In genomic region chr9:117704597-117704996, GRCh38 we compare ENCODE assay signal across 8 cellular contexts. TPM values are rescaled to one million over a fixed set of nuclear protein-coding genes. Genes with fewer than 3 reads are reported as not detected.
DNase-seq lines count a peak whose midpoint lies in the region; ATAC-seq and TF ChIP-seq lines count a peak whose summit lies in the region.

No MANE protein-coding gene starts in this region.

- peak overlapping the region; percentile 27 to 95 (median 82) for H3K27ac ChIP-seq in dorsolateral prefrontal cortex

- no peaks in the 10 kb centered on the region for H3K9me3 Mint-ChIP-seq in neural crest cell
- peaks cover 6 to 17% of the 10 kb centered on the region in 2 donors for H3K9me3 Mint-ChIP-seq in activated naive CD4-positive, alpha-beta T cell treated with anti-CD3 and anti-CD28 coated beads, Interleukin-2, amount 50 U/mL, for 72 hours

- TF ChIP-seq CTCF in BJ (IDR thresholded peaks at IDR 0.05; ENCODE audit: insufficient read depth, low read depth, low read length) (no peak), dorsolateral prefrontal cortex (IDR thresholded peaks at IDR 0.05 in 54 of 56, conservative IDR thresholded peaks at IDR 0.05 in 2 of 56; ENCODE audit: low read depth in 1 of 56, partially characterized antibody in 56 of 56) (no peak), neural crest cell (conservative IDR thresholded peaks at IDR 0.05) (no peak)

- H3K27me3 Mint-ChIP-seq in neural crest cell (ENCODE audit: low read depth), result no peaks in the 10 kb centered on the region

- CTCF ChIA-PET in BJ (lab: Yijun Ruan, JAX), result no interaction called here

- no peak for DNase-seq in BJ (ENCODE audit: low read depth)
- no peak for DNase-seq in dorsolateral prefrontal cortex
- no peak for DNase-seq in neural crest cell (ENCODE audit: low read depth, low spot score)
- DNase-seq in NCI-H1930 (lab: John Stamatoyannopoulos, UW), result no peak
- DNase-seq in stimulated activated CD4-positive, alpha-beta T cell treated with anti-CD3 and anti-CD28 coated beads, Interleukin-1b, Interleukin-23, amount 100 ng/mL, for 48 hours, result no peak
- no peak for DNase-seq in activated naive CD4-positive, alpha-beta T cell treated with anti-CD3 and anti-CD28 coated beads, Interleukin-2, amount 50 U/mL, for 72 hours (ENCODE audit: low spot score in 2 of 2)

- H3K36me3 Mint-ChIP-seq in neural crest cell (ENCODE audit: low read depth), result no peaks in the 10 kb centered on the region
- no peaks in the 10 kb centered on the region for H3K36me3 Mint-ChIP-seq in activated naive CD4-positive, alpha-beta T cell treated with anti-CD3 and anti-CD28 coated beads, Interleukin-2, amount 50 U/mL, for 72 hours

- intact Hi-C loops in dorsolateral prefrontal cortex (cut with DNase I), result no loop called here

- ATAC-seq in HG03432 (IDR thresholded peaks at IDR 0.05; ENCODE audit: unreplicated experiment) (peak; percentile 13), HG02623 (IDR thresholded peaks at IDR 0.05; ENCODE audit: unreplicated experiment) (no peak)
- no peak for ATAC-seq in activated naive CD4-positive, alpha-beta T cell treated with anti-CD3 and anti-CD28 coated beads, Interleukin-2, amount 50 U/mL, for 72 hours

- peak overlapping the region; percentile 50 for H3K4me3 Mint-ChIP-seq in neural crest cell

- H3K4me1 Mint-ChIP-seq in neural crest cell, result peaks cover 40% of the 10 kb centered on the region

- H3K27me3 ChIP-seq in BJ (ENCODE audit: control insufficient read depth, insufficient read depth, low read length) (no peaks in the 10 kb centered on the region), dorsolateral prefrontal cortex (no peaks in the 10 kb centered on the region)

- H3K4me3 ChIP-seq in BJ (ENCODE audit: low read depth, low read length), result peak overlapping the region; percentile 50
- H3K4me3 ChIP-seq in dorsolateral prefrontal cortex, result peak overlapping the region; percentile 8 to 71 (median 53)

- peak overlapping the region; percentile 89 for H3K27ac Mint-ChIP-seq in neural crest cell (ENCODE audit: unreplicated experiment)
- H3K27ac Mint-ChIP-seq in activated naive CD4-positive, alpha-beta T cell treated with anti-CD3 and anti-CD28 coated beads, Interleukin-2, amount 50 U/mL, for 72 hours, result no peak overlapping the region

- H3K36me3 ChIP-seq in BJ (ENCODE audit: control insufficient read depth, insufficient read depth, low read length), result no peaks in the 10 kb centered on the region

- POLR2A ChIA-PET in BJ (lab: Charles Lee), result interaction anchor here (0.7 kb wide), 2 partner anchors 27 to 38 kb away, joined by 4 to 11 read pairs; no protein-coding TSS in a partner anchor

RNA-seq across cellular contexts. Expression of gene TLR4, which starts 0.4 kb away (rescaled TPM):
- 5.4 and 9.2 TPM in 2 replicates for polyA plus RNA-seq in BJ (2011; rRNA removed)
- 10.3 and 12.8 TPM in 2 replicates for polyA minus RNA-seq in BJ (2011; rRNA and poly(A)+ RNA removed)
- total RNA-seq in dorsolateral prefrontal cortex, result 10 to 100 TPM in 119 of 120 experiments, 1 to 10 TPM in 1; 8.4 to 73.4 (median 26.8) TPM
- 1.3 and 2.2 TPM in 2 replicates for total RNA-seq in neural crest cell
- total RNA-seq in activated naive CD4-positive, alpha-beta T cell treated with anti-CD3 and anti-CD28 coated beads, Interleukin-2, amount 50 U/mL, for 72 hours, result not detected
